In the genomic region with DNA sequence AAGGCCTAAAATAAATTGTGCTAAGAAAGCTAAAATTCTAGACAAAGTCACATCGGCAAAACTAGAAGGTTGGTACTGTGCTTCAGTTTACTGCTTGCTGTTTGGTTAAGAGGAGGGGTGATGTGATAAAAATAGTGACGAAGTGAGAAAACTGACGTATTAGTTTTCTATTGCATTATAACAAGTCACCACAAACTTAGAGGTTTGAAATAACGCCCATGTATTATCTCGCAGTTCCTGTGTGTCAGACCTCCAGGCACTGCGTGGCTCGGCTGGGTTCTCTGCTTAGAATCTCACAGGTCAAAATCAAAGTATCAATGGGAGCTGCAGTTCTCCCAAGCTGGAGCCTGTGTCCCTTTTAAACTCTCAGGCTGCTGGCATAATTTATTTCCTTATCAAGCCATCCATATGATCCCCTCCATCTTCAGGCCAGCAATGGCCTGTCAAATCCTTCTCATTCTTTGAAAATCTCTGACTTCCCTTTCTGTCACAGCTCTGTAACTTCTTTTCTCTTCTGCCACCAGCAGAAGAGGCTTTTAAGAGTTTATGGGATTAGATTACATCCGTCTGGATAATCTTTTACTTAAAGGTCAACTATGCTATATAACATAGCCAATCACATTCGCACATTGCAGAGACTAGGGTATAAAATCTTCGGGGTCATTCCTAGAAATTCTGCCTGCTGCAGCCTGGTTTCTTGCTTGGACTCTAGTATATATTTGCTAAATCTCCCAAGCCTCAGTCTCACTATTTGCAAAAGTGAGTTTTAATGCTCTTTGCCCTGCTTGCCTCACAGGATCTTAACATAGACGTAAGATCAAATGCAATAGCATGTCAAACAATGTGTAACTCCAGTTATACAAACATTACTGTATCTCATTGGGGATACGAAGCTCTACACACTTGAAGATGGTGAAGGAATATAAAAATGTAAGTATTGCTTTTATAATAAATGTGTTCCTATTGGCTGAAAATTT, we compare ENCODE assay signal across 13 cellular contexts.
"Had no signal": no experiment of that assay in that cellular context is flagged by ENCODE, and none has a peak within 500 bp of the region (broad histone marks: within the 10 kb centered on the region; RNA-seq: fewer than 3 reads in every experiment).

No MANE protein-coding gene starts in this region.

- H3K36me3 Mint-ChIP-seq: stimulated activated effector memory CD8-positive, alpha-beta T cell treated with anti-CD3 and anti-CD28 coated beads, Interleukin-12 subunit alpha, Interleukin-12 subunit beta, amount 100 ng/mL, for 72 hours had no signal

- H3K4me3 ChIP-seq: pancreas, thoracic aorta had no signal

- H3K4me3 Mint-ChIP-seq: activated CD4-positive, alpha-beta T cell treated with anti-CD3 and anti-CD28 coated beads, Interleukin-2, amount 10 ng/mL, durations not matched to agents 7 days and 5 days; activated naive CD8-positive, alpha-beta T cell treated with anti-CD3 and anti-CD28 coated beads, Interleukin-2, amount 10 ng/mL, durations not matched to agents 7 days and 5 days; activated T-helper 1 cell treated with anti-CD3 and anti-CD28 coated beads, Interleukin-12 subunit alpha, Interleukin-12 subunit beta, Interleukin-2, Interleukin-4 antibody, amounts not matched to agents 30 ng/mL and 10 ng/mL and 1 ng/mL, durations not matched to agents 14 hours and 24 hours and 36 hours; stimulated activated effector memory CD8-positive, alpha-beta T cell treated with anti-CD3 and anti-CD28 coated beads, Interleukin-12 subunit alpha, Interleukin-12 subunit beta, amount 100 ng/mL, for 72 hours had no signal

- H3K27me3 ChIP-seq: pancreas had no signal

- H3K27ac ChIP-seq: pancreas, thoracic aorta had no signal

- H3K9me3 Mint-ChIP-seq: activated CD4-positive, alpha-beta T cell treated with anti-CD3 and anti-CD28 coated beads, Interleukin-2, amount 10 ng/mL, durations not matched to agents 7 days and 5 days; activated T-helper 1 cell treated with anti-CD3 and anti-CD28 coated beads, Interleukin-12 subunit alpha, Interleukin-12 subunit beta, Interleukin-2, Interleukin-4 antibody, amounts not matched to agents 30 ng/mL and 10 ng/mL and 1 ng/mL, durations not matched to agents 14 hours and 24 hours and 36 hours; stimulated activated effector memory CD8-positive, alpha-beta T cell treated with anti-CD3 and anti-CD28 coated beads, Interleukin-12 subunit alpha, Interleukin-12 subunit beta, amount 100 ng/mL, for 72 hours had no signal

- H3K4me1 Mint-ChIP-seq: stimulated activated effector memory CD8-positive, alpha-beta T cell treated with anti-CD3 and anti-CD28 coated beads, Interleukin-12 subunit alpha, Interleukin-12 subunit beta, amount 100 ng/mL, for 72 hours had no signal

- ATAC-seq: left ventricle myocardium superior; pancreas; stimulated activated effector memory CD8-positive, alpha-beta T cell treated with anti-CD3 and anti-CD28 coated beads, Interleukin-12 subunit alpha, Interleukin-12 subunit beta, amount 100 ng/mL, for 72 hours had no signal

- H3K27ac Mint-ChIP-seq: activated CD4-positive, alpha-beta T cell treated with anti-CD3 and anti-CD28 coated beads, Interleukin-2, amount 10 ng/mL, durations not matched to agents 7 days and 5 days; activated naive CD8-positive, alpha-beta T cell treated with anti-CD3 and anti-CD28 coated beads, Interleukin-2, amount 10 ng/mL, durations not matched to agents 7 days and 5 days; activated T-helper 1 cell treated with anti-CD3 and anti-CD28 coated beads, Interleukin-12 subunit alpha, Interleukin-12 subunit beta, Interleukin-2, Interleukin-4 antibody, amounts not matched to agents 30 ng/mL and 10 ng/mL and 1 ng/mL, durations not matched to agents 14 hours and 24 hours and 36 hours; stimulated activated effector memory CD8-positive, alpha-beta T cell treated with anti-CD3 and anti-CD28 coated beads, Interleukin-12 subunit alpha, Interleukin-12 subunit beta, amount 100 ng/mL, for 72 hours had no signal

- DNase-seq: activated CD4-positive, alpha-beta T cell treated with anti-CD3 and anti-CD28 coated beads, Interleukin-2, amount 10 ng/mL, durations not matched to agents 7 days and 5 days; activated naive CD8-positive, alpha-beta T cell treated with anti-CD3 and anti-CD28 coated beads, Interleukin-2, amount 10 ng/mL, durations not matched to agents 7 days and 5 days; cerebellar nuclear complex; dermis blood vessel endothelial cell; erythroblast; islet precursor cell; left ventricle myocardium superior; mesendoderm; pancreas; SW 1271 had no signal

- H3K36me3 ChIP-seq: pancreas, thoracic aorta had no signal
